ENCODE assay signal across 15 cellular contexts in genomic region chr4:172270421-172270820, GRCh38.
A peak's percentile ranks its signal among the peaks of the same experiment; 100 is the strongest.
DNase-seq lines count a peak whose midpoint lies in the region; ATAC-seq and TF ChIP-seq lines count a peak whose summit lies in the region.
"Had no signal": no experiment of that assay in that cellular context is flagged by ENCODE, and none has a peak within 500 bp of the region (broad histone marks: within the 10 kb centered on the region; RNA-seq: fewer than 3 reads in every experiment).

No MANE protein-coding gene starts in this region.

- H3K9me3 Mint-ChIP-seq in natural killer cell treated with Interleukin-12 subunit alpha and Interleukin-12 subunit beta and Interleukin-15 and Interleukin-18, amount 100 ng/mL, for 72 hours, result peaks cover 12% of the 10 kb centered on the region
- H3K9me3 Mint-ChIP-seq: activated T-helper 1 cell treated with anti-CD3 and anti-CD28 coated beads, Interleukin-12 subunit alpha, Interleukin-12 subunit beta, Interleukin-2, Interleukin-4 antibody, amounts not matched to agents 30 ng/mL and 10 ng/mL and 1 ng/mL, durations not matched to agents 14 hours and 24 hours and 36 hours; neural crest cell; WTC11 had no signal

- no peak overlapping the region for H3K4me3 ChIP-seq in choroid plexus epithelial cell (ENCODE audit: low read depth, low read length)
- H3K4me3 ChIP-seq: Peyer's patch, right atrium auricular region had no signal

- no peaks in the 10 kb centered on the region for H3K27me3 Mint-ChIP-seq in natural killer cell treated with Interleukin-12 subunit alpha and Interleukin-12 subunit beta and Interleukin-15 and Interleukin-18, amount 100 ng/mL, for 72 hours

- DNase-seq in EH (ENCODE audit: low read depth) (peak; percentile 5), NCI-H1105 treated with DMSO at 0.1 percent for 48 hours (lab: John Stamatoyannopoulos, UW) (peak; percentile 71), NCI-H510A (lab: John Stamatoyannopoulos, UW) (peak; percentile 48), choroid plexus epithelial cell (ENCODE audit: low read depth) (peak; percentile 9)
- no peak for DNase-seq in natural killer cell treated with Interleukin-12 subunit alpha and Interleukin-12 subunit beta and Interleukin-15 and Interleukin-18, amount 100 ng/mL, for 72 hours (ENCODE audit: low spot score)
- DNase-seq: cerebellar nuclear complex, Karpas-422, Peyer's patch had no signal

- ATAC-seq in HG03108 (IDR thresholded peaks at IDR 0.05; ENCODE audit: unreplicated experiment) (no peak), HG02759 (IDR thresholded peaks at IDR 0.05; ENCODE audit: unreplicated experiment) (no peak), HG03097 (IDR thresholded peaks at IDR 0.05; ENCODE audit: low FRiP score, unreplicated experiment) (no peak)
- ATAC-seq in natural killer cell treated with Interleukin-12 subunit alpha and Interleukin-12 subunit beta and Interleukin-15 and Interleukin-18, amount 100 ng/mL, for 72 hours, result no peak
- ATAC-seq: WTC11 had no signal

- no peaks in the 10 kb centered on the region for H3K4me1 Mint-ChIP-seq in natural killer cell treated with Interleukin-12 subunit alpha and Interleukin-12 subunit beta and Interleukin-15 and Interleukin-18, amount 100 ng/mL, for 72 hours (ENCODE audit: low read depth in 2 of 2)

- no peak overlapping the region for H3K4me3 Mint-ChIP-seq in natural killer cell treated with Interleukin-12 subunit alpha and Interleukin-12 subunit beta and Interleukin-15 and Interleukin-18, amount 100 ng/mL, for 72 hours
- H3K4me3 Mint-ChIP-seq: activated T-helper 1 cell treated with anti-CD3 and anti-CD28 coated beads, Interleukin-12 subunit alpha, Interleukin-12 subunit beta, Interleukin-2, Interleukin-4 antibody, amounts not matched to agents 30 ng/mL and 10 ng/mL and 1 ng/mL, durations not matched to agents 14 hours and 24 hours and 36 hours; neural crest cell; WTC11 had no signal

- no peaks in the 10 kb centered on the region for H3K36me3 Mint-ChIP-seq in natural killer cell treated with Interleukin-12 subunit alpha and Interleukin-12 subunit beta and Interleukin-15 and Interleukin-18, amount 100 ng/mL, for 72 hours
- H3K36me3 Mint-ChIP-seq: WTC11 had no signal

- H3K27ac Mint-ChIP-seq in natural killer cell treated with Interleukin-12 subunit alpha and Interleukin-12 subunit beta and Interleukin-15 and Interleukin-18, amount 100 ng/mL, for 72 hours, result no peak overlapping the region
- H3K27ac Mint-ChIP-seq: activated T-helper 1 cell treated with anti-CD3 and anti-CD28 coated beads, Interleukin-12 subunit alpha, Interleukin-12 subunit beta, Interleukin-2, Interleukin-4 antibody, amounts not matched to agents 30 ng/mL and 10 ng/mL and 1 ng/mL, durations not matched to agents 14 hours and 24 hours and 36 hours; WTC11 had no signal

- TF ChIP-seq CTCF in choroid plexus epithelial cell (conservative IDR thresholded peaks at IDR 0.05; ENCODE audit: low read depth, low read length), result no peak
